In the genomic region with DNA sequence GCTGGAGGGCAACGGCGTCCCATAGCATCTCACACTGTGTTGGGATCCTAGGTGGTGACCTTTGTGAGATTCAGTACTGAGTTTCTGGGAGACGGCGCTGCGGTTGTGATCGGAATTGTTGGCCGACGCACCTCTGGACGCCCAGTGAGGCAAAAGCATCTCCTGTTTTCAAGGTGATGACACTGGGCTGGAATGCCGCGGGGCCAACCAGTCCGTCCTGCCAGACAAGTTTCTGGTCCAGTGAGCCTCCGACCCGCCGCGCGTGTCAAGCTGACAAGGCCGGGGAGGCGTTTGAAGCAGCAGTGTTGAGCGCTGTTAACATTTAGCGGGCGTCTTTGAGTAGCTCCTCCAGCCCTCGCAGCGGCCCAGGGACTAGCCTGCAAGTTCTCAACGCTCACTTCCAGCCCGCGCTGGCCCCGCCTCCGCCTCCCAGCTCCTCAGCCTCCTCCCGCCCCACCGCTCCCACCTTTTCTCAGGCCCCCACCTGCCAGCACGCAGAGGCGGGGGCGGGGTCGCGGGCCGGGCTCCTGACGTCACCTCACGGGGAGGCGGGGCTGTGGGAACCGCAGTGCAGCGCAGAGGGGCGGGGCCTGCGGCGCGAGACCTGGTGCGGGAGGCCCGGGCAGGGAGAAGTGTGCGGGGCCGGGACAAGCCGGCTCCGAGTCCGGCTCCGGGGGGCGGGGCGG, we compare ENCODE assay signal across 1 cellular context.
TF ChIP-seq lines count a peak whose summit lies in the region.

No MANE protein-coding gene starts in this region.

TF ChIP-seq in WTC11, 78 proteins besides CTCF, POLR2A, EP300 and RAD21 (continued from another document):
- TF ChIP-seq, protein P1, sequence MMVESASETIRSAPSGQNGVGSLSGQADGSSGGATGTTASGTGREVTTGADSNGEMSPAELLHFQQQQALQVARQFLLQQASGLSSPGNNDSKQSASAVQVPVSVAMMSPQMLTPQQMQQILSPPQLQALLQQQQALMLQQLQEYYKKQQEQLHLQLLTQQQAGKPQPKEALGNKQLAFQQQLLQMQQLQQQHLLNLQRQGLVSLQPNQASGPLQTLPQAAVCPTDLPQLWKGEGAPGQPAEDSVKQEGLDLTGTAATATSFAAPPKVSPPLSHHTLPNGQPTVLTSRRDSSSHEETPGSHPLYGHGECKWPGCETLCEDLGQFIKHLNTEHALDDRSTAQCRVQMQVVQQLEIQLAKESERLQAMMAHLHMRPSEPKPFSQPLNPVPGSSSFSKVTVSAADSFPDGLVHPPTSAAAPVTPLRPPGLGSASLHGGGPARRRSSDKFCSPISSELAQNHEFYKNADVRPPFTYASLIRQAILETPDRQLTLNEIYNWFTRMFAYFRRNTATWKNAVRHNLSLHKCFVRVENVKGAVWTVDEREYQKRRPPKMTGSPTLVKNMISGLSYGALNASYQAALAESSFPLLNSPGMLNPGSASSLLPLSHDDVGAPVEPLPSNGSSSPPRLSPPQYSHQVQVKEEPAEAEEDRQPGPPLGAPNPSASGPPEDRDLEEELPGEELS (CRISPR knock-in tag; IDR thresholded peaks at IDR 0.05), result no peak
- TF ChIP-seq MYBL2 (CRISPR knock-in tag; IDR thresholded peaks at IDR 0.05), result 0 out of 2 replicates have a peak, but pooled peaks have one; percentile 58
- TF ChIP-seq, protein P2, sequence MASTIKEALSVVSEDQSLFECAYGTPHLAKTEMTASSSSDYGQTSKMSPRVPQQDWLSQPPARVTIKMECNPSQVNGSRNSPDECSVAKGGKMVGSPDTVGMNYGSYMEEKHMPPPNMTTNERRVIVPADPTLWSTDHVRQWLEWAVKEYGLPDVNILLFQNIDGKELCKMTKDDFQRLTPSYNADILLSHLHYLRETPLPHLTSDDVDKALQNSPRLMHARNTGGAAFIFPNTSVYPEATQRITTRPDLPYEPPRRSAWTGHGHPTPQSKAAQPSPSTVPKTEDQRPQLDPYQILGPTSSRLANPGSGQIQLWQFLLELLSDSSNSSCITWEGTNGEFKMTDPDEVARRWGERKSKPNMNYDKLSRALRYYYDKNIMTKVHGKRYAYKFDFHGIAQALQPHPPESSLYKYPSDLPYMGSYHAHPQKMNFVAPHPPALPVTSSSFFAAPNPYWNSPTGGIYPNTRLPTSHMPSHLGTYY (CRISPR knock-in tag; IDR thresholded peaks at IDR 0.05), result 0 out of 2 replicates have a peak, but pooled peaks have one; percentile 50
- TF ChIP-seq JAZF1 (CRISPR knock-in tag; IDR thresholded peaks at IDR 0.05), result no peak
- TF ChIP-seq FOXP1 (CRISPR knock-in tag; IDR thresholded peaks at IDR 0.05; ENCODE audit: borderline replicate concordance), result 0 out of 2 replicates have a peak, but pooled peaks have one; percentile 24
- TF ChIP-seq IRF2 (CRISPR knock-in tag; IDR thresholded peaks at IDR 0.05; ENCODE audit: borderline replicate concordance, low read depth), result no peak
- 0 out of 2 replicates have a peak, but pooled peaks have one; percentile 45 for TF ChIP-seq TEAD4 (CRISPR knock-in tag; IDR thresholded peaks at IDR 0.05)
- no peak for TF ChIP-seq NR2C2 (CRISPR knock-in tag; IDR thresholded peaks at IDR 0.05)
- TF ChIP-seq FOXK1 (CRISPR knock-in tag; IDR thresholded peaks at IDR 0.05), result peak; percentile 41; the same call in 1 of the 2 replicates
- no peak for TF ChIP-seq JUN (CRISPR knock-in tag; IDR thresholded peaks at IDR 0.05)
- TF ChIP-seq PRRX2 (CRISPR knock-in tag; IDR thresholded peaks at IDR 0.05), result no peak
- no peak for TF ChIP-seq RELA (CRISPR knock-in tag; IDR thresholded peaks at IDR 0.05; ENCODE audit: borderline replicate concordance)
- TF ChIP-seq, protein P3, sequence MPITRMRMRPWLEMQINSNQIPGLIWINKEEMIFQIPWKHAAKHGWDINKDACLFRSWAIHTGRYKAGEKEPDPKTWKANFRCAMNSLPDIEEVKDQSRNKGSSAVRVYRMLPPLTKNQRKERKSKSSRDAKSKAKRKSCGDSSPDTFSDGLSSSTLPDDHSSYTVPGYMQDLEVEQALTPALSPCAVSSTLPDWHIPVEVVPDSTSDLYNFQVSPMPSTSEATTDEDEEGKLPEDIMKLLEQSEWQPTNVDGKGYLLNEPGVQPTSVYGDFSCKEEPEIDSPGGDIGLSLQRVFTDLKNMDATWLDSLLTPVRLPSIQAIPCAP (CRISPR knock-in tag; IDR thresholded peaks at IDR 0.05), result no peak
- TF ChIP-seq GABPB1 (CRISPR knock-in tag; IDR thresholded peaks at IDR 0.05), result peak; percentile 49
- TF ChIP-seq, protein P4, sequence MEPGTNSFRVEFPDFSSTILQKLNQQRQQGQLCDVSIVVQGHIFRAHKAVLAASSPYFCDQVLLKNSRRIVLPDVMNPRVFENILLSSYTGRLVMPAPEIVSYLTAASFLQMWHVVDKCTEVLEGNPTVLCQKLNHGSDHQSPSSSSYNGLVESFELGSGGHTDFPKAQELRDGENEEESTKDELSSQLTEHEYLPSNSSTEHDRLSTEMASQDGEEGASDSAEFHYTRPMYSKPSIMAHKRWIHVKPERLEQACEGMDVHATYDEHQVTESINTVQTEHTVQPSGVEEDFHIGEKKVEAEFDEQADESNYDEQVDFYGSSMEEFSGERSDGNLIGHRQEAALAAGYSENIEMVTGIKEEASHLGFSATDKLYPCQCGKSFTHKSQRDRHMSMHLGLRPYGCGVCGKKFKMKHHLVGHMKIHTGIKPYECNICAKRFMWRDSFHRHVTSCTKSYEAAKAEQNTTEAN (CRISPR knock-in tag; IDR thresholded peaks at IDR 0.05), result peak; percentile 30; the same call in 1 of the 2 replicates
- TF ChIP-seq, protein P5, sequence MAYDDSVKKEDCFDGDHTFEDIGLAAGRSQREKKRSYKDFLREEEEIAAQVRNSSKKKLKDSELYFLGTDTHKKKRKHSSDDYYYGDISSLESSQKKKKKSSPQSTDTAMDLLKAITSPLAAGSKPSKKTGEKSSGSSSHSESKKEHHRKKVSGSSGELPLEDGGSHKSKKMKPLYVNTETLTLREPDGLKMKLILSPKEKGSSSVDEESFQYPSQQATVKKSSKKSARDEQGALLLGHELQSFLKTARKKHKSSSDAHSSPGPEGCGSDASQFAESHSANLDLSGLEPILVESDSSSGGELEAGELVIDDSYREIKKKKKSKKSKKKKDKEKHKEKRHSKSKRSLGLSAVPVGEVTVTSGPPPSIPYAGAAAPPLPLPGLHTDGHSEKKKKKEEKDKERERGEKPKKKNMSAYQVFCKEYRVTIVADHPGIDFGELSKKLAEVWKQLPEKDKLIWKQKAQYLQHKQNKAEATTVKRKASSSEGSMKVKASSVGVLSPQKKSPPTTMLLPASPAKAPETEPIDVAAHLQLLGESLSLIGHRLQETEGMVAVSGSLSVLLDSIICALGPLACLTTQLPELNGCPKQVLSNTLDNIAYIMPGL (CRISPR knock-in tag; IDR thresholded peaks at IDR 0.05), result peak; percentile 11; the same call in 1 of the 2 replicates
TF ChIP-seq in WTC11: peak in this region for 13.
